Comparison of ENCODE assay signal across 12 cellular contexts in the genomic region with DNA sequence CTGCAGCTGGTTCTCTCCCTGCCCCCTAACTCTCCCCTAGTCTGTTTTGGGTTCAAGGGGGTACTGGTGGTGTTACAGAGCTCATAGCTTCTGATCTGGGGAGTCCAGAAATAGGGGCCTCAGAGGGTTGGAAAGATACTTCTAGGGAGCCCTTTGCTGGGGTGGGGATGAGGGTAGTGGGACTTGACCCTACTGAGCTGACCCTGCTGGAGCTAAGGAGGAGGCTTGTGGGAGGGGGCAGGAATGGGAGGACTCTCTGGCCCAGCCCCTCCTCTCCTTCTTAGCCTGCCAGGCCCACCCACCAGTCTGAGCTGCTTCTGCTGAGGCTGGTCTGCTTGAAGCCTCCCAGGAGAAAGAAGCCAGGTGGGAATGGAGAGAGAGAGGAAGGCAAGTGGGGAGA. TPM values are rescaled to one million over a fixed set of nuclear protein-coding genes. Genes with fewer than 3 reads are reported as not detected.
A peak's percentile ranks its signal among the peaks of the same experiment; 100 is the strongest.
DNase-seq lines count a peak whose midpoint lies in the region; ATAC-seq and TF ChIP-seq lines count a peak whose summit lies in the region.
"Had no signal": no experiment of that assay in that cellular context is flagged by ENCODE, and none has a peak within 500 bp of the region (broad histone marks: within the 10 kb centered on the region; RNA-seq: fewer than 3 reads in every experiment).

Gene EGFL8, plus strand, starts transcription at position 301 of the 400 bp plus-strand sequence. CDS start 1,571 bp downstream, outside the sequence.

- no peak for TF ChIP-seq CTCF in Calu3 (IDR thresholded peaks at IDR 0.05; ENCODE audit: unreplicated experiment)
- TF ChIP-seq CTCF in lower leg skin (IDR thresholded peaks at IDR 0.05): no peak
- TF ChIP-seq CTCF in gastrocnemius medialis (IDR thresholded peaks at IDR 0.05 in 4 of 5, conservative IDR thresholded peaks at IDR 0.05 in 1 of 5): no peak

- POLR2A ChIA-PET in activated naive CD8-positive, alpha-beta T cell treated with anti-CD3 and anti-CD28 coated beads, Interleukin-2, amount 10 ng/mL, durations not matched to agents 7 days and 5 days (lab: Charles Lee): no interaction called here

- in situ Hi-C loops in gastrocnemius medialis (cut with MboI; ENCODE audit: low sequenced_read_pairs in 4 of 4): no loop called here

- H3K27me3 ChIP-seq in gastrocnemius medialis: no peaks in the 10 kb centered on the region
- H3K27me3 ChIP-seq: adrenal gland had no signal

- peak within 1 kb of the TSS; percentile 20 to 47 (median 26) for H3K27ac ChIP-seq in gastrocnemius medialis

- no peak within 1 kb of the TSS for H3K4me3 Mint-ChIP-seq in Calu3 (ENCODE audit: low read depth, unreplicated experiment)
- no peak within 1 kb of the TSS for H3K4me3 Mint-ChIP-seq in activated naive CD8-positive, alpha-beta T cell treated with anti-CD3 and anti-CD28 coated beads, Interleukin-2, amount 10 ng/mL, durations not matched to agents 7 days and 5 days
- H3K4me3 Mint-ChIP-seq in effector memory CD8-positive, alpha-beta T cell: no peak within 1 kb of the TSS

- no TSS peak for BruUV-seq in Calu3 (replicated peaks; lab: Mats Ljungman, UMichigan)

- no peak within 1 kb of the TSS for H3K27ac Mint-ChIP-seq in Calu3 (ENCODE audit: unreplicated experiment)
- H3K27ac Mint-ChIP-seq in activated naive CD8-positive, alpha-beta T cell treated with anti-CD3 and anti-CD28 coated beads, Interleukin-2, amount 10 ng/mL, durations not matched to agents 7 days and 5 days: peak within 1 kb of the TSS; percentile 49
- no peak within 1 kb of the TSS for H3K27ac Mint-ChIP-seq in effector memory CD8-positive, alpha-beta T cell

- no peaks in the 10 kb centered on the region for H3K4me1 ChIP-seq in gastrocnemius medialis
- H3K4me1 ChIP-seq: adrenal gland had no signal

- TF ChIP-seq POLR2A in lower leg skin (IDR thresholded peaks at IDR 0.05) (no peak), gastrocnemius medialis (IDR thresholded peaks at IDR 0.05) (no peak)

- intact Hi-C loops in Calu3 (cut with micrococcal nuclease; ENCODE audit: unreplicated experiment): no loop called here
- intact Hi-C loops in lower leg skin (cut with DNase I; ENCODE audit: low total_unique reads): no loop called here
- intact Hi-C loops in gastrocnemius medialis (cut with DNase I; ENCODE audit: low total_unique reads): no loop called here

- no peaks in the 10 kb centered on the region for H3K27me3 Mint-ChIP-seq in Calu3 (ENCODE audit: unreplicated experiment)
- H3K27me3 Mint-ChIP-seq in activated naive CD8-positive, alpha-beta T cell treated with anti-CD3 and anti-CD28 coated beads, Interleukin-2, amount 10 ng/mL, durations not matched to agents 7 days and 5 days: no peaks in the 10 kb centered on the region
- no peaks in the 10 kb centered on the region for H3K27me3 Mint-ChIP-seq in effector memory CD8-positive, alpha-beta T cell

- H3K36me3 Mint-ChIP-seq in Calu3 (ENCODE audit: insufficient read depth, unreplicated experiment): peaks cover 31% of the 10 kb centered on the region
- H3K36me3 Mint-ChIP-seq in activated naive CD8-positive, alpha-beta T cell treated with anti-CD3 and anti-CD28 coated beads, Interleukin-2, amount 10 ng/mL, durations not matched to agents 7 days and 5 days: peaks cover 17% of the 10 kb centered on the region
- H3K36me3 Mint-ChIP-seq in effector memory CD8-positive, alpha-beta T cell (ENCODE audit: insufficient read depth): peaks cover 10% of the 10 kb centered on the region

- DNase-seq in Calu3 (no peak), lower leg skin (ENCODE audit: low spot score in 2 of 2) (no peak), gastrocnemius medialis (no peak), NCI-H2196 (lab: John Stamatoyannopoulos, UW; ENCODE audit: unreplicated experiment) (no peak), NCI-H1694 (lab: John Stamatoyannopoulos, UW) (no peak)
- no peak for DNase-seq in activated naive CD8-positive, alpha-beta T cell treated with anti-CD3 and anti-CD28 coated beads, Interleukin-2, amount 10 ng/mL, durations not matched to agents 7 days and 5 days
- DNase-seq in effector memory CD8-positive, alpha-beta T cell: no peak
- DNase-seq: adrenal gland, NCI-H1417 treated with DMSO at 0.1 percent for 48 hours, T-helper 2 cell, trophoblast cell had no signal

- H3K36me3 ChIP-seq in gastrocnemius medialis: peaks cover 0 to 29% of the 10 kb centered on the region in 2 donors

- no peaks in the 10 kb centered on the region for H3K9me3 ChIP-seq in gastrocnemius medialis
- H3K9me3 ChIP-seq: adrenal gland had no signal

- H3K9me3 Mint-ChIP-seq in Calu3 (ENCODE audit: low read depth, unreplicated experiment): no peaks in the 10 kb centered on the region
- H3K9me3 Mint-ChIP-seq in activated naive CD8-positive, alpha-beta T cell treated with anti-CD3 and anti-CD28 coated beads, Interleukin-2, amount 10 ng/mL, durations not matched to agents 7 days and 5 days: no peaks in the 10 kb centered on the region
- H3K9me3 Mint-ChIP-seq in effector memory CD8-positive, alpha-beta T cell: no peaks in the 10 kb centered on the region

- no peaks in the 10 kb centered on the region for H3K4me1 Mint-ChIP-seq in Calu3 (ENCODE audit: low read depth, unreplicated experiment)
- no peaks in the 10 kb centered on the region for H3K4me1 Mint-ChIP-seq in activated naive CD8-positive, alpha-beta T cell treated with anti-CD3 and anti-CD28 coated beads, Interleukin-2, amount 10 ng/mL, durations not matched to agents 7 days and 5 days
- H3K4me1 Mint-ChIP-seq in effector memory CD8-positive, alpha-beta T cell (ENCODE audit: low read depth in 2 of 2): peaks cover 5 to 6% of the 10 kb centered on the region in 2 donors

- CTCF ChIA-PET in Calu3 (lab: Charles Lee): interaction anchor here (0.5 kb wide), 1 partner anchor 63 kb away, joined by 6 read pairs; no protein-coding TSS in a partner anchor

- H3K4me3 ChIP-seq in lower leg skin (ENCODE audit: low read depth, poor library complexity, severe bottlenecking): no peak within 1 kb of the TSS
- H3K4me3 ChIP-seq in gastrocnemius medialis: no peak within 1 kb of the TSS
- H3K4me3 ChIP-seq: adrenal gland had no signal

- ATAC-seq in activated naive CD8-positive, alpha-beta T cell treated with anti-CD3 and anti-CD28 coated beads, Interleukin-2, amount 10 ng/mL, durations not matched to agents 7 days and 5 days (ENCODE audit: low read depth): no peak
- ATAC-seq in gastrocnemius medialis (no peak), GM18519 (IDR thresholded peaks at IDR 0.05; ENCODE audit: low FRiP score, unreplicated experiment) (no peak)
- no peak for ATAC-seq in effector memory CD8-positive, alpha-beta T cell (replicated peaks)

RNA-seq across cellular contexts. Expression of gene EGFL8, which starts in this region (rescaled TPM):
- total RNA-seq in Calu3 (2022) (18.8 and 20.2 TPM in 2 replicates), lower leg skin (10 to 100 TPM; 12.5 to 40.8 (median 18.6) TPM), gastrocnemius medialis (1 to 10 TPM in 3 of 4 donors, under 1 TPM in 1; 0.80 to 7.1 (median 4.2) TPM)
- 10 to 100 TPM; 19.6 to 22.6 TPM for total RNA-seq in activated naive CD8-positive, alpha-beta T cell treated with anti-CD3 and anti-CD28 coated beads, Interleukin-2, amount 10 ng/mL, durations not matched to agents 7 days and 5 days
